Comparison of ENCODE assay signal across 1 cellular context in genomic region chr20:29408034-29408695, GRCh38.
TF ChIP-seq lines count a peak whose summit lies in the region.

No MANE protein-coding gene starts in this region.

TF ChIP-seq in K562, 482 proteins besides CTCF, POLR2A, EP300 and RAD21 (continued from another document):
- TF ChIP-seq CHAMP1 (IDR thresholded peaks at IDR 0.05) (no peak), E2F4 (CRISPR knock-in tag; IDR thresholded peaks at IDR 0.05; ENCODE audit: low read depth) (no peak), SIX5 (IDR thresholded peaks at IDR 0.05; ENCODE audit: borderline replicate concordance in 1 of 2, insufficient read depth in 1 of 2, low read depth in 1 of 2, low read length in 2 of 2) (no peak), POLR2G (IDR thresholded peaks at IDR 0.05; ENCODE audit: low read depth, low read length) (no peak), ZNF239 (CRISPR knock-in tag; IDR thresholded peaks at IDR 0.05) (no peak), EWSR1 (IDR thresholded peaks at IDR 0.05; ENCODE audit: borderline replicate concordance, low read depth, partially characterized antibody) (no peak), GATAD2B (IDR thresholded peaks at IDR 0.05; ENCODE audit: borderline replicate concordance) (no peak)
- TF ChIP-seq, protein P1, sequence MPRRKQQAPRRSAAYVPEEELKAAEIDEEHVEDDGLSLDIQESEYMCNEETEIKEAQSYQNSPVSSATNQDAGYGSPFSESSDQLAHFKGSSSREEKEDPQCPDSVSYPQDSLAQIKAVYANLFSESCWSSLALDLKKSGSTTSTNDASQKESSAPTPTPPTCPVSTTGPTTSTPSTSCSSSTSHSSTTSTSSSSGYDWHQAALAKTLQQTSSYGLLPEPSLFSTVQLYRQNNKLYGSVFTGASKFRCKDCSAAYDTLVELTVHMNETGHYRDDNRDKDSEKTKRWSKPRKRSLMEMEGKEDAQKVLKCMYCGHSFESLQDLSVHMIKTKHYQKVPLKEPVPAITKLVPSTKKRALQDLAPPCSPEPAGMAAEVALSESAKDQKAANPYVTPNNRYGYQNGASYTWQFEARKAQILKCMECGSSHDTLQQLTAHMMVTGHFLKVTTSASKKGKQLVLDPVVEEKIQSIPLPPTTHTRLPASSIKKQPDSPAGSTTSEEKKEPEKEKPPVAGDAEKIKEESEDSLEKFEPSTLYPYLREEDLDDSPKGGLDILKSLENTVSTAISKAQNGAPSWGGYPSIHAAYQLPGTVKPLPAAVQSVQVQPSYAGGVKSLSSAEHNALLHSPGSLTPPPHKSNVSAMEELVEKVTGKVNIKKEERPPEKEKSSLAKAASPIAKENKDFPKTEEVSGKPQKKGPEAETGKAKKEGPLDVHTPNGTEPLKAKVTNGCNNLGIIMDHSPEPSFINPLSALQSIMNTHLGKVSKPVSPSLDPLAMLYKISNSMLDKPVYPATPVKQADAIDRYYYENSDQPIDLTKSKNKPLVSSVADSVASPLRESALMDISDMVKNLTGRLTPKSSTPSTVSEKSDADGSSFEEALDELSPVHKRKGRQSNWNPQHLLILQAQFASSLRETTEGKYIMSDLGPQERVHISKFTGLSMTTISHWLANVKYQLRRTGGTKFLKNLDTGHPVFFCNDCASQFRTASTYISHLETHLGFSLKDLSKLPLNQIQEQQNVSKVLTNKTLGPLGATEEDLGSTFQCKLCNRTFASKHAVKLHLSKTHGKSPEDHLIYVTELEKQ (CRISPR knock-in tag; IDR thresholded peaks at IDR 0.05) = no peak
